Comparison of ENCODE assay signal across 1 cellular context in genomic region chr7:1419688-1420087, GRCh38.
TF ChIP-seq lines count a peak whose summit lies in the region.

No MANE protein-coding gene starts in this region.

TF ChIP-seq in H1, 55 proteins besides CTCF, POLR2A, EP300 and RAD21 (continued from another document):
- TF ChIP-seq CHD7 (IDR thresholded peaks at IDR 0.05; ENCODE audit: insufficient replicate concordance, low read length) (no peak), TAF1 (IDR thresholded peaks at IDR 0.05; ENCODE audit: low read depth, low read length) (no peak), BCL11A (IDR thresholded peaks at IDR 0.05; ENCODE audit: low read depth in 2 of 2, low read length in 2 of 2) (no peak), SP2 (IDR thresholded peaks at IDR 0.05; ENCODE audit: low read length) (no peak), TAF7 (optimal IDR thresholded peaks at IDR 0.05; ENCODE audit: borderline replicate concordance, low read depth, low read length) (no peak), JUN (IDR thresholded peaks at IDR 0.05; ENCODE audit: low read depth, low read length) (no peak)
